ENCODE assay signal across 9 cellular contexts in genomic region chr12:76029982-76030377, GRCh38. TPM values are rescaled to one million over a fixed set of nuclear protein-coding genes. Genes with fewer than 3 reads are reported as not detected.
DNase-seq lines count a peak whose midpoint lies in the region; ATAC-seq, FAIRE-seq and TF ChIP-seq lines count a peak whose summit lies in the region.
"Had no signal": no experiment of that assay in that cellular context is flagged by ENCODE, and none has a peak within 500 bp of the region (broad histone marks: within the 10 kb centered on the region; RNA-seq: fewer than 3 reads in every experiment).

No MANE protein-coding gene starts in this region.

- H3K27me3 Mint-ChIP-seq in stimulated activated naive B cell treated with anti-CD40 and anti-IgM and Interleukin-4, amounts not matched to agents 10 μg/mL and 1 μg/mL and 100 μg/mL, for 72 hours, result peaks cover 13 to 16% of the 10 kb centered on the region in 2 donors

- peak overlapping the region; percentile 89 for H3K9ac ChIP-seq in DND-41 (ENCODE audit: low read depth, low read length)
- H3K9ac ChIP-seq in KMS-11, result no peak overlapping the region
- peak overlapping the region; percentile 77 to 85 for H3K9ac ChIP-seq in kidney (ENCODE audit: low read length in 2 of 2)

- H2AFZ ChIP-seq in DND-41 (ENCODE audit: low read depth, low read length), result no peak overlapping the region
- H2AFZ ChIP-seq in KMS-11 (ENCODE audit: low read depth), result peak overlapping the region; percentile 80

- H4K20me1 ChIP-seq in DND-41 (ENCODE audit: insufficient read depth, low read length), result no peaks in the 10 kb centered on the region
- no peaks in the 10 kb centered on the region for H4K20me1 ChIP-seq in KMS-11 (ENCODE audit: insufficient read depth)

- H3K4me1 Mint-ChIP-seq in stimulated activated naive B cell treated with anti-CD40 and anti-IgM and Interleukin-4, amounts not matched to agents 10 μg/mL and 1 μg/mL and 100 μg/mL, for 72 hours, result peaks cover 19 to 28% of the 10 kb centered on the region in 2 donors

- peaks cover 39% of the 10 kb centered on the region for H3K4me1 ChIP-seq in DND-41 (ENCODE audit: insufficient read depth, low read length)
- H3K4me1 ChIP-seq in KMS-11 (ENCODE audit: low read depth, poor library complexity, severe bottlenecking), result peaks cover 21% of the 10 kb centered on the region
- peaks cover 0 to under 1% of the 10 kb centered on the region in 2 donors for H3K4me1 ChIP-seq in ascending aorta
- peaks cover 0 to 6% of the 10 kb centered on the region in 2 donors for H3K4me1 ChIP-seq in kidney (ENCODE audit: control insufficient read depth in 1 of 2, insufficient read depth in 1 of 2, low read depth in 1 of 2, low read length in 2 of 2)

- H3K9me3 ChIP-seq in DND-41 (ENCODE audit: insufficient read depth, low read length, severe bottlenecking) (no peaks in the 10 kb centered on the region), ascending aorta (no peaks in the 10 kb centered on the region), kidney (ENCODE audit: control insufficient read depth in 1 of 2, low read length in 2 of 2) (no peaks in the 10 kb centered on the region)

- H3K4me2 ChIP-seq in DND-41 (ENCODE audit: insufficient read depth, low read length), result peak overlapping the region; percentile 95
- H3K4me2 ChIP-seq in KMS-11, result peak overlapping the region; percentile 75

- no peaks in the 10 kb centered on the region for H3K9me3 Mint-ChIP-seq in stimulated activated naive B cell treated with anti-CD40 and anti-IgM and Interleukin-4, amounts not matched to agents 10 μg/mL and 1 μg/mL and 100 μg/mL, for 72 hours

- peaks cover 0 to 4% of the 10 kb centered on the region in 2 donors for H3K36me3 Mint-ChIP-seq in stimulated activated naive B cell treated with anti-CD40 and anti-IgM and Interleukin-4, amounts not matched to agents 10 μg/mL and 1 μg/mL and 100 μg/mL, for 72 hours

- H3K27me3 ChIP-seq in DND-41 (ENCODE audit: insufficient read depth, low read length, poor library complexity) (no peaks in the 10 kb centered on the region), KMS-11 (ENCODE audit: insufficient read depth, low read depth) (no peaks in the 10 kb centered on the region; the same call in 1 of the 2 replicates), ascending aorta (no peaks in the 10 kb centered on the region)

- ATAC-seq in DND-41 (ENCODE audit: insufficient read depth, low read depth) (no peak), GM21619 (IDR thresholded peaks at IDR 0.05; ENCODE audit: unreplicated experiment) (no peak), GM19463 (IDR thresholded peaks at IDR 0.05; ENCODE audit: unreplicated experiment) (no peak)
- no peak for ATAC-seq in stimulated activated naive B cell treated with anti-CD40 and anti-IgM and Interleukin-4, amounts not matched to agents 10 μg/mL and 1 μg/mL and 100 μg/mL, for 72 hours (replicated peaks)

- intact Hi-C loops in ascending aorta (cut with DNase I) (loop anchor here (2.0 to 5.0 kb wide), 4 partner anchors 93 to 641 kb away; no protein-coding TSS in a partner anchor), kidney (cut with DNase I) (loop anchor here (10.0 kb wide), 1 partner anchor 505 kb away; no protein-coding TSS in a partner anchor)

- no peak for DNase-seq in DND-41
- DNase-seq in ascending aorta (ENCODE audit: low spot score in 2 of 2), result no peak
- no peak for DNase-seq in kidney
- DNase-seq in stimulated activated naive B cell treated with anti-CD40 and anti-IgM and Interleukin-4, amounts not matched to agents 10 μg/mL and 1 μg/mL and 100 μg/mL, for 72 hours, result no peak
- no peak for DNase-seq in NCI-H2081 (lab: John Stamatoyannopoulos, UW)

- TF ChIP-seq CTCF in DND-41 (IDR thresholded peaks at IDR 0.05; ENCODE audit: borderline replicate concordance, extremely low read depth, low read length, poor library complexity, severe bottlenecking) (no peak), KMS-11 (conservative IDR thresholded peaks at IDR 0.05; ENCODE audit: low read depth, low read length) (no peak), ascending aorta (IDR thresholded peaks at IDR 0.05) (no peak), kidney (IDR thresholded peaks at IDR 0.05; ENCODE audit: borderline replicate concordance, extremely low read depth, insufficient read depth) (no peak)

- H3K36me3 ChIP-seq in DND-41 (ENCODE audit: insufficient read depth, low read length) (no peaks in the 10 kb centered on the region; the same call in 1 of the 2 replicates), KMS-11 (ENCODE audit: insufficient read depth) (no peaks in the 10 kb centered on the region), ascending aorta (no peaks in the 10 kb centered on the region), kidney (ENCODE audit: control insufficient read depth in 1 of 2, insufficient read depth in 2 of 2, low read length in 2 of 2) (no peaks in the 10 kb centered on the region)

- H3K27ac ChIP-seq in DND-41 (ENCODE audit: low read length) (no peak overlapping the region; the same call in 1 of the 2 replicates), KMS-11 (no peak overlapping the region), ascending aorta (peak overlapping the region; percentile 55 to 95), kidney (ENCODE audit: low read depth in 2 of 2, low read length in 2 of 2) (peak overlapping the region; percentile 85 to 95)

- H3K4me3 ChIP-seq in DND-41 (ENCODE audit: low read depth in 1 of 2, low read length in 2 of 2) (peak overlapping the region; percentile 71 to 74; a peak in 3 of 4 replicates), KMS-11 (IDR thresholded peaks at IDR 0.05; ENCODE audit: insufficient read depth, low read depth, low read length) (no peak overlapping the region), ascending aorta (peak overlapping the region; percentile 58 to 80), kidney (ENCODE audit: low read length in 2 of 2) (peak overlapping the region; percentile 80 to 98)

- FAIRE-seq in kidney (lab: Jason Lieb, UNC), result no peak
- FAIRE-seq: TTC549 had no signal

- H3K79me2 ChIP-seq in DND-41 (ENCODE audit: insufficient read depth, low read length) (peaks cover 8% of the 10 kb centered on the region; the same call in 1 of the 2 replicates), KMS-11 (ENCODE audit: insufficient read depth, low read depth) (no peaks in the 10 kb centered on the region)

- peak overlapping the region; percentile 95 to 98 for H3K4me3 Mint-ChIP-seq in stimulated activated naive B cell treated with anti-CD40 and anti-IgM and Interleukin-4, amounts not matched to agents 10 μg/mL and 1 μg/mL and 100 μg/mL, for 72 hours

- peak overlapping the region; percentile 94 for H3K27ac Mint-ChIP-seq in stimulated activated naive B cell treated with anti-CD40 and anti-IgM and Interleukin-4, amounts not matched to agents 10 μg/mL and 1 μg/mL and 100 μg/mL, for 72 hours

RNA-seq across cellular contexts. Expression of gene PHLDA1, which starts 1.6 kb away (rescaled TPM):
- total RNA-seq in ascending aorta (11.8 TPM), kidney (15.3 TPM)
- 9.5 TPM for polyA plus RNA-seq in kidney (ENCODE audit: insufficient read depth, low read depth, low replicate concordance)

RNA-seq across cellular contexts. Expression of gene NAP1L1, which starts 54.5 kb away (rescaled TPM):
- total RNA-seq in ascending aorta (116 TPM), kidney (288 TPM)
- polyA plus RNA-seq in kidney (ENCODE audit: insufficient read depth, low read depth, low replicate concordance), result 180 TPM

Comparison
In these comparisons a context has a peak if more than half of its experiments do, and no peak if none do; other contexts are left out.
1. H3K27ac ChIP-seq: peak in ascending aorta (2 of 2) and kidney (2 of 2); none in DND-41 (single experiment) and KMS-11 (single experiment).